Comparison of ENCODE assay signal across 17 cellular contexts in genomic region chr11:30895046-30895445, GRCh38.
DNase-seq lines count a peak whose midpoint lies in the region; ATAC-seq and TF ChIP-seq lines count a peak whose summit lies in the region.
"Had no signal": no experiment of that assay in that cellular context is flagged by ENCODE, and none has a peak within 500 bp of the region (broad histone marks: within the 10 kb centered on the region; RNA-seq: fewer than 3 reads in every experiment).

No MANE protein-coding gene starts in this region.

- DNase-seq in NCI-H69 (lab: John Stamatoyannopoulos, UW) (peak; percentile 32), epithelial cell of esophagus (ENCODE audit: low read depth) (peak; percentile 69), foreskin keratinocyte (peak in 1 of 2 donors; percentile 62), NCI-H446 treated with DMSO at 0.1 percent for 48 hours (lab: John Stamatoyannopoulos, UW) (no peak), left colon (no peak), mucosa of descending colon (no peak)
- DNase-seq: AML-193; Caco-2; Calu3; CD4-positive, alpha-beta T cell; CD8-positive, alpha-beta T cell; DMS79 treated with DMSO at 0.1 percent for 48 hours had no signal

- no peaks in the 10 kb centered on the region for H3K36me3 ChIP-seq in mucosa of descending colon (ENCODE audit: low read depth)
- H3K36me3 ChIP-seq: BLaER1 treated with 17β-estradiol and CSF1 and Interleukin-3, amounts not matched to agents 10 nM and 100 nM had no signal

- ATAC-seq in foreskin keratinocyte (peak; percentile 39), left colon (no peak), mucosa of descending colon (no peak)
- ATAC-seq: A549; CD8-positive, alpha-beta T cell; GM12878 had no signal

- TF ChIP-seq CTCF in epithelial cell of esophagus (IDR thresholded peaks at IDR 0.05; ENCODE audit: insufficient read depth, low read depth, low read length, missing control alignments) (no peak), foreskin keratinocyte (conservative IDR thresholded peaks at IDR 0.05) (no peak), mucosa of descending colon (IDR thresholded peaks at IDR 0.05) (no peak)

- H3K4me3 ChIP-seq in epithelial cell of esophagus (ENCODE audit: low read length) (no peak overlapping the region), mucosa of descending colon (no peak overlapping the region)
- H3K4me3 ChIP-seq: A549; BLaER1 treated with 17β-estradiol and CSF1 and Interleukin-3, amounts not matched to agents 10 nM and 100 nM; GM12878 had no signal

- H3K4me1 ChIP-seq in foreskin keratinocyte = no peaks in the 10 kb centered on the region
- no peaks in the 10 kb centered on the region for H3K4me1 ChIP-seq in mucosa of descending colon (ENCODE audit: low read depth)
- H3K4me1 ChIP-seq: A549; BLaER1 treated with 17β-estradiol and CSF1 and Interleukin-3, amounts not matched to agents 10 nM and 100 nM; Caco-2 had no signal

- intact Hi-C loops in left colon (cut with DNase I, micrococcal nuclease) (no loop called here), mucosa of descending colon (cut with DNase I, micrococcal nuclease) (no loop called here)

- H3K27me3 ChIP-seq in foreskin keratinocyte = no peaks in the 10 kb centered on the region
- H3K27me3 ChIP-seq: BLaER1 treated with 17β-estradiol and CSF1 and Interleukin-3, amounts not matched to agents 10 nM and 100 nM had no signal

- no peaks in the 10 kb centered on the region for H3K9me3 ChIP-seq in mucosa of descending colon
- H3K9me3 ChIP-seq: A549; BLaER1 treated with 17β-estradiol and CSF1 and Interleukin-3, amounts not matched to agents 10 nM and 100 nM; Caco-2 had no signal

- H3K27ac ChIP-seq in foreskin keratinocyte = no peak overlapping the region
- H3K27ac ChIP-seq: 22Rv1; A549; BLaER1 treated with 17β-estradiol and CSF1 and Interleukin-3, amounts not matched to agents 10 nM and 100 nM; C4-2B had no signal

Comparison
In these comparisons a context has a peak if more than half of its experiments do, and no peak if none do; other contexts are left out.
1. DNase-seq: peak in NCI-H69 (single experiment) and epithelial cell of esophagus (single experiment); none in NCI-H446 treated with DMSO at 0.1 percent for 48 hours (single experiment), left colon (0 of 2) and mucosa of descending colon (0 of 3).